19 cellular contexts compared by ENCODE assay signal in genomic region chr20:56566621-56567020, GRCh38. TPM values are rescaled to one million over a fixed set of nuclear protein-coding genes. Genes with fewer than 3 reads are reported as not detected.
A peak's percentile ranks its signal among the peaks of the same experiment; 100 is the strongest.
DNase-seq lines count a peak whose midpoint lies in the region; ATAC-seq and TF ChIP-seq lines count a peak whose summit lies in the region.
"Had no signal": no experiment of that assay in that cellular context is flagged by ENCODE, and none has a peak within 500 bp of the region (broad histone marks: within the 10 kb centered on the region; RNA-seq: fewer than 3 reads in every experiment).

No MANE protein-coding gene starts in this region.

- no peaks in the 10 kb centered on the region for H3K9me3 ChIP-seq in esophagus squamous epithelium
- H3K9me3 ChIP-seq: Peyer's patch had no signal

- peaks cover 9 to 17% (median 10%) of the 10 kb centered on the region in 3 donors for H3K4me1 ChIP-seq in esophagus squamous epithelium
- H3K4me1 ChIP-seq: Peyer's patch had no signal

- H3K27me3 ChIP-seq in esophagus squamous epithelium, result no peaks in the 10 kb centered on the region
- H3K27me3 ChIP-seq: BLaER1, Peyer's patch had no signal

- intact Hi-C loops in esophagus squamous epithelium (cut with DNase I), result no loop called here

- ATAC-seq in HG02970 (IDR thresholded peaks at IDR 0.05; ENCODE audit: low FRiP score, unreplicated experiment), result no peak
- ATAC-seq: activated T-cell treated with anti-CD3 and anti-CD28 coated beads, Interleukin-2, amount 50 U/mL, for 72 hours; sciatic nerve; stimulated activated effector memory CD8-positive, alpha-beta T cell treated with anti-CD3 and anti-CD28 coated beads, Interleukin-12 subunit alpha, Interleukin-12 subunit beta, amount 100 ng/mL, for 72 hours had no signal

- no peak overlapping the region for H3K4me3 ChIP-seq in esophagus squamous epithelium
- H3K4me3 ChIP-seq: BLaER1, lung, Peyer's patch had no signal

- DNase-seq in DMS 273 treated with DMSO at 0.1 percent for 48 hours (lab: John Stamatoyannopoulos, UW) (peak; percentile 4), HPDE6-E6E7 (ENCODE audit: extremely low spot score) (peak; percentile 62), NCI-H69 (lab: John Stamatoyannopoulos, UW) (peak; percentile 31), esophagus squamous epithelium (lab: John Stamatoyannopoulos, UW) (no peak), islet precursor cell (no peak), NCI-H446 treated with DMSO at 0.1 percent for 48 hours (lab: John Stamatoyannopoulos, UW) (no peak), middle frontal gyrus (ENCODE audit: extremely low spot score, low spot score) (no peak)
- DNase-seq: activated T-cell treated with anti-CD3 and anti-CD28 coated beads, Interleukin-2, amount 50 U/mL, for 72 hours; GDM1; NCI-H2107; Peyer's patch; stimulated activated CD4-positive, alpha-beta T cell treated with anti-CD3 and anti-CD28 coated beads, Interleukin-4, amount 100 ng/mL, for 4 hours; T1000 had no signal

- no peaks in the 10 kb centered on the region for H3K36me3 ChIP-seq in esophagus squamous epithelium
- H3K36me3 ChIP-seq: BLaER1, Peyer's patch had no signal

- no peak for TF ChIP-seq POLR2A in esophagus squamous epithelium (IDR thresholded peaks at IDR 0.05)

- WGBS in esophagus squamous epithelium, 2 donors, result 29 to 37% methylated on average over 3 of the region's 3 CpGs

- no peak for TF ChIP-seq CTCF in esophagus squamous epithelium (IDR thresholded peaks at IDR 0.05)

- H3K27ac ChIP-seq in esophagus squamous epithelium, result peak overlapping the region in 3 of 4 donors; percentile 6 to 68 (median 30)
- H3K27ac ChIP-seq: BLaER1, Peyer's patch had no signal

RNA-seq across cellular contexts. Expression of gene FAM209B, which starts 33.6 kb away (rescaled TPM):
- total RNA-seq in esophagus squamous epithelium, result not detected
- total RNA-seq: dermis microvascular lymphatic vessel endothelial cell, Peyer's patch, sciatic nerve had no signal

RNA-seq across cellular contexts. Expression of gene FAM209A, which starts 42.1 kb away (rescaled TPM):
- not detected for total RNA-seq in esophagus squamous epithelium
- total RNA-seq: Peyer's patch, sciatic nerve had no signal

Comparison
In these comparisons a context has a peak if more than half of its experiments do, and no peak if none do; other contexts are left out.
1. DNase-seq: peak in DMS 273 treated with DMSO at 0.1 percent for 48 hours (single experiment), HPDE6-E6E7 (single experiment) and NCI-H69 (single experiment); none in esophagus squamous epithelium (single experiment), islet precursor cell (single experiment), NCI-H446 treated with DMSO at 0.1 percent for 48 hours (single experiment) and middle frontal gyrus (single experiment).